In the genomic region with DNA sequence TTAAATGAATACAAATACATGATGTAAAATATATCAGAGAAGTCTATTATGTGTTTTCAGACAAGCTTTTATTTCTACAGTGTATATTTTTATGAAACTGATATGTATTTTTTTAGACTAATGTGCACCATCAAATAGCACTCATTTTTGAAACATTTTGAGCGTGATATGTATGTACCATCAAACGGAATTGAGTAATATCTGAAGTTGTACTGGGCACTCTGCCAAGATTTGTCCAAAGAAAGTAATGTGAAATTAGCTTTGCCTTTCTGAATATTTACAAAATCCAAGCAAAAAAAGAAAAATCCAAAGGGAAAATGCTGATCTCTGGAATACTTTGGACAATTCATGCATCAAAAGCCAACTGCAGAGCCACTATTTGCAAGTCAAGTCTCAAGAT, we compare ENCODE assay signal across 21 cellular contexts.
DNase-seq lines count a peak whose midpoint lies in the region; ATAC-seq, FAIRE-seq and TF ChIP-seq lines count a peak whose summit lies in the region.
"Had no signal": no experiment of that assay in that cellular context is flagged by ENCODE, and none has a peak within 500 bp of the region (broad histone marks: within the 10 kb centered on the region; RNA-seq: fewer than 3 reads in every experiment).

No MANE protein-coding gene starts in this region.

- no peaks in the 10 kb centered on the region for H3K36me3 ChIP-seq in K562 (ENCODE audit: control insufficient read depth, insufficient read depth, low read length)
- no peaks in the 10 kb centered on the region for H3K36me3 ChIP-seq in hepatocyte (replicated peaks; ENCODE audit: insufficient read depth, low read depth)
- H3K36me3 ChIP-seq in smooth muscle cell (ENCODE audit: low read depth) = no peaks in the 10 kb centered on the region
- no peaks in the 10 kb centered on the region for H3K36me3 ChIP-seq in tibial nerve
- no peaks in the 10 kb centered on the region for H3K36me3 ChIP-seq in A673 (ENCODE audit: insufficient read depth, low read length, poor library complexity, severe bottlenecking)
- H3K36me3 ChIP-seq: HAP-1 had no signal

- TF ChIP-seq CTCF in K562 (IDR thresholded peaks at IDR 0.05 in 2 of 3, conservative IDR thresholded peaks at IDR 0.05 in 1 of 3; ENCODE audit: insufficient read depth in 2 of 3, low read depth in 1 of 3, low read length in 3 of 3) = no peak
- TF ChIP-seq CTCF in hepatocyte (IDR thresholded peaks at IDR 0.05; ENCODE audit: poor library complexity) = no peak
- no peak for TF ChIP-seq CTCF in smooth muscle cell (IDR thresholded peaks at IDR 0.05; ENCODE audit: borderline replicate concordance, insufficient read depth, poor library complexity, severe bottlenecking)
- no peak for TF ChIP-seq CTCF in tibial nerve (IDR thresholded peaks at IDR 0.05)
- no peak for TF ChIP-seq CTCF in A673 (conservative IDR thresholded peaks at IDR 0.05; ENCODE audit: low read depth, low read length)

- H3K27ac ChIP-seq in K562 (ENCODE audit: extremely low read depth, low read depth, low read length) (no peak overlapping the region), hepatocyte (peak overlapping the region; percentile 4), smooth muscle cell (ENCODE audit: low read depth) (peak overlapping the region; percentile 89), tibial nerve (no peak overlapping the region), A673 (ENCODE audit: low read depth, low read length, poor library complexity, severe bottlenecking) (no peak overlapping the region)
- H3K27ac ChIP-seq: A549 had no signal

- BruUV-seq in K562 (replicated peaks; lab: Mats Ljungman, UMichigan) (no TSS peak), A673 (replicated peaks; lab: Mats Ljungman, UMichigan) (no TSS peak)

- H2AFZ ChIP-seq in K562 (ENCODE audit: low read depth, low read length) = no peak overlapping the region
- no peak overlapping the region for H2AFZ ChIP-seq in hepatocyte
- H2AFZ ChIP-seq in smooth muscle cell (ENCODE audit: low read depth) = no peak overlapping the region

- peaks cover 9% of the 10 kb centered on the region for H3F3A ChIP-seq in smooth muscle cell (ENCODE audit: low read depth)

- intact Hi-C loops in K562 (cut with micrococcal nuclease) = no loop called here
- intact Hi-C loops in A673 (cut with micrococcal nuclease; ENCODE audit: unreplicated experiment) = no loop called here

- no peaks in the 10 kb centered on the region for H3K9me1 ChIP-seq in K562 (ENCODE audit: control insufficient read depth, insufficient read depth, low read length)

- H3K4me3 ChIP-seq in K562 = no peak overlapping the region
- no peak overlapping the region for H3K4me3 ChIP-seq in hepatocyte
- no peak overlapping the region for H3K4me3 ChIP-seq in smooth muscle cell
- H3K4me3 ChIP-seq in tibial nerve = no peak overlapping the region
- H3K4me3 ChIP-seq in A673 (ENCODE audit: low read depth, low read length, poor library complexity, severe bottlenecking) = no peak overlapping the region
- H3K4me3 ChIP-seq: A549, HAP-1 had no signal

- H3K9ac ChIP-seq in K562 (ENCODE audit: insufficient read depth in 1 of 2, low read depth in 2 of 2, low read length in 2 of 2) (no peak overlapping the region), smooth muscle cell (ENCODE audit: low read depth) (no peak overlapping the region)

- TF ChIP-seq POLR2A in K562 (conservative IDR thresholded peaks at IDR 0.05) (no peak), tibial nerve (IDR thresholded peaks at IDR 0.05) (no peak)

- H3K4me1 ChIP-seq in K562 (replicated peaks in 1 of 2; ENCODE audit: control insufficient read depth in 2 of 2, insufficient read depth in 2 of 2, low read length in 2 of 2) = no peaks in the 10 kb centered on the region
- H3K4me1 ChIP-seq in hepatocyte (ENCODE audit: insufficient read depth) = peaks cover 10% of the 10 kb centered on the region
- peaks cover 6% of the 10 kb centered on the region for H3K4me1 ChIP-seq in smooth muscle cell (ENCODE audit: low read depth)
- no peaks in the 10 kb centered on the region for H3K4me1 ChIP-seq in tibial nerve
- no peaks in the 10 kb centered on the region for H3K4me1 ChIP-seq in A673 (ENCODE audit: insufficient read depth, low read length, poor library complexity, severe bottlenecking)
- H3K4me1 ChIP-seq: A549, HAP-1 had no signal

- H4K20me1 ChIP-seq in K562 (replicated peaks; ENCODE audit: control insufficient read depth, insufficient read depth, low read length) = no peaks in the 10 kb centered on the region
- no peaks in the 10 kb centered on the region for H4K20me1 ChIP-seq in hepatocyte (ENCODE audit: insufficient read depth, poor library complexity, severe bottlenecking)
- no peaks in the 10 kb centered on the region for H4K20me1 ChIP-seq in smooth muscle cell (ENCODE audit: low read depth)

- H3K27me3 ChIP-seq in K562 (ENCODE audit: control insufficient read depth in 2 of 2, insufficient read depth in 2 of 2, low read length in 2 of 2) (no peaks in the 10 kb centered on the region), hepatocyte (no peaks in the 10 kb centered on the region), smooth muscle cell (ENCODE audit: low read depth) (no peaks in the 10 kb centered on the region), tibial nerve (no peaks in the 10 kb centered on the region), A673 (replicated peaks; ENCODE audit: insufficient read depth, low read depth, low read length, poor library complexity) (no peaks in the 10 kb centered on the region)

- H3K9me3 ChIP-seq in K562 (replicated peaks; ENCODE audit: control insufficient read depth, insufficient read depth, low read depth, low read length) (no peaks in the 10 kb centered on the region), hepatocyte (ENCODE audit: low read depth) (no peaks in the 10 kb centered on the region), smooth muscle cell (replicated peaks; ENCODE audit: low read depth) (no peaks in the 10 kb centered on the region), tibial nerve (no peaks in the 10 kb centered on the region), A673 (ENCODE audit: low read depth, low read length, poor library complexity, severe bottlenecking) (peaks cover 23% of the 10 kb centered on the region)
- H3K9me3 ChIP-seq: HAP-1 had no signal

- CTCF ChIA-PET in K562 (lab: Yijun Ruan, JAX; ENCODE audit: low intra/inter-chr PET ratio) (no interaction called here), A673 (lab: Charles Lee) (no interaction called here)

- no peaks in the 10 kb centered on the region for H3K79me2 ChIP-seq in K562 (ENCODE audit: control insufficient read depth, insufficient read depth, low read length)
- H3K79me2 ChIP-seq in hepatocyte = no peaks in the 10 kb centered on the region
- H3K79me2 ChIP-seq in smooth muscle cell (ENCODE audit: low read depth) = no peaks in the 10 kb centered on the region

- no peak for FAIRE-seq in K562 (lab: Jason Lieb, UNC)
- FAIRE-seq: A549, D721Med, G401.6, GM12891, GM19239, H1, HepG2, HTR-8/SVneo had no signal

- H3K4me2 ChIP-seq in K562 (ENCODE audit: insufficient read depth, low read length) (no peak overlapping the region), hepatocyte (peak overlapping the region; percentile 21), smooth muscle cell (peak overlapping the region; percentile 70)
- H3K4me2 ChIP-seq: A549 had no signal

- ATAC-seq in K562 = no peak
- ATAC-seq: A549; CD8-positive, alpha-beta T cell; HepG2 had no signal

- in situ Hi-C loops in K562 (cut with MboI) = no loop called here

- 0% methylated on average over 2 of the region's 2 CpGs for WGBS in K562 (ENCODE audit: insufficient coverage, low coverage, missing lambda C conversion rate)
- WGBS in hepatocyte (ENCODE audit: low lambda C conversion rate, missing lambda C conversion rate) = 70% methylated on average over 2 of the region's 2 CpGs
- WGBS in smooth muscle cell (ENCODE audit: low lambda C conversion rate) = 53% methylated on average over 2 of the region's 2 CpGs
- WGBS in tibial nerve, 2 donors = 38 to 40% methylated on average over 2 of the region's 2 CpGs

- no peak for TF ChIP-seq RAD21 in K562 (CRISPR knock-in tag; conservative IDR thresholded peaks at IDR 0.05 in 1 of 2, IDR thresholded peaks at IDR 0.05 in 1 of 2)

- POLR2A ChIA-PET in K562 (lab: Yijun Ruan, JAX) (no interaction called here), A673 (lab: Charles Lee; ENCODE audit: low non-redundant PET) (no interaction called here)

- no peaks in the 10 kb centered on the region for H3K9me2 ChIP-seq in hepatocyte (replicated peaks; ENCODE audit: insufficient read depth)

- DNase-seq in amniotic epithelial cell (ENCODE audit: low read depth) (peak; percentile 66), K562 (ENCODE audit: extremely low read depth in 1 of 4, low spot score in 3 of 4) (no peak), hepatocyte (ENCODE audit: low spot score) (no peak), smooth muscle cell (lab: John Stamatoyannopoulos, UW; ENCODE audit: unreplicated experiment) (no peak), tibial nerve (ENCODE audit: low spot score in 2 of 2) (no peak), NCI-H2081 treated with DMSO at 0.1 percent for 48 hours (lab: John Stamatoyannopoulos, UW) (no peak), A673 (ENCODE audit: low spot score) (no peak)
- DNase-seq: CD8-positive, alpha-beta T cell; COR-L47; DMS153; DMS79 treated with DMSO at 0.1 percent for 48 hours; EL had no signal

- TF ChIP-seq EP300 in K562 (IDR thresholded peaks at IDR 0.05; ENCODE audit: low read length) (no peak), tibial nerve (IDR thresholded peaks at IDR 0.05) (no peak)

TF ChIP-seq in K562, 482 proteins besides CTCF, POLR2A, EP300 and RAD21 (continues in another document):
- no peak for TF ChIP-seq SUPT5H (IDR thresholded peaks at IDR 0.05)
- no peak for TF ChIP-seq PTBP1 (IDR thresholded peaks at IDR 0.05; ENCODE audit: low read depth, low read length)
- TF ChIP-seq NFIC (IDR thresholded peaks at IDR 0.05) = peak; percentile 36; the same call in 1 of the 2 replicates
- TF ChIP-seq SRSF3 (IDR thresholded peaks at IDR 0.05; ENCODE audit: insufficient read depth, low read length) = no peak

Comparison
In these comparisons a context has a peak if more than half of its experiments do, and no peak if none do; other contexts are left out.
1. H3K27ac ChIP-seq: peak in hepatocyte (single experiment) and smooth muscle cell (single experiment); none in K562 (single experiment), tibial nerve (0 of 4) and A673 (single experiment).